21 cellular contexts compared by ENCODE assay signal in genomic region chr6:82374481-82374880, GRCh38. TPM values are rescaled to one million over a fixed set of nuclear protein-coding genes. Genes with fewer than 3 reads are reported as not detected.
"Had no signal": no experiment of that assay in that cellular context is flagged by ENCODE, and none has a peak within 500 bp of the region (broad histone marks: within the 10 kb centered on the region; RNA-seq: fewer than 3 reads in every experiment).

No MANE protein-coding gene starts in this region.

- H3K4me3 ChIP-seq: coronary artery, esophagus squamous epithelium, heart left ventricle, pancreas, psoas muscle, right atrium auricular region, spleen, thoracic aorta, vagina had no signal

- ATAC-seq: activated CD4-positive, CD25-positive, alpha-beta regulatory T cell treated with anti-CD3 and anti-CD28 coated beads, Interleukin-2, amount 50 U/mL, for 24 hours; activated CD8-positive, alpha-beta memory T cell treated with anti-CD3 and anti-CD28 coated beads, Interleukin-2, amount 10 ng/mL, durations not matched to agents 7 days and 5 days; activated CD8-positive, alpha-beta T cell treated with anti-CD3 and anti-CD28 coated beads for 36 hours; heart left ventricle; left cardiac atrium; pancreas; psoas muscle had no signal

- H3K27me3 ChIP-seq: esophagus squamous epithelium, heart left ventricle, pancreas, right atrium auricular region, spleen, vagina had no signal

- H3K27ac ChIP-seq: coronary artery, esophagus squamous epithelium, heart left ventricle, neutrophil, pancreas, psoas muscle, right atrium auricular region, spleen, thoracic aorta, vagina had no signal

- H3K36me3 ChIP-seq: esophagus squamous epithelium, heart left ventricle, neutrophil, pancreas, right atrium auricular region, spleen, thoracic aorta, vagina had no signal

- H3K9me3 ChIP-seq: esophagus squamous epithelium, heart left ventricle, neutrophil, pancreas, psoas muscle, right atrium auricular region, spleen, thoracic aorta, vagina had no signal

- DNase-seq: activated CD4-positive, alpha-beta T cell treated with anti-CD3 and anti-CD28 coated beads, Interleukin-2, amount 10 ng/mL, durations not matched to agents 24 days and 14 days; activated CD8-positive, alpha-beta memory T cell treated with anti-CD3 and anti-CD28 coated beads, Interleukin-2, amount 10 ng/mL, durations not matched to agents 7 days and 5 days; activated CD8-positive, alpha-beta T cell treated with anti-CD3 and anti-CD28 coated beads for 36 hours; activated gamma-delta T cell treated with Interleukin-2 at 50 U/mL for 16 hours; activated T-cell treated with anti-CD3 and anti-CD28 coated beads for 4 hours; aorta; endodermal cell; esophagus squamous epithelium; heart left ventricle; left cardiac atrium; pancreas; psoas muscle; spleen; stimulated activated CD4-positive, alpha-beta T cell treated with anti-CD3 and anti-CD28 coated beads, Interleukin-4, amount 100 ng/mL, for 24 hours; stimulated activated naive CD4-positive, alpha-beta T cell treated with Interleukin-2 at 50 U/mL for 16 hours had no signal

- H3K4me1 ChIP-seq: esophagus squamous epithelium, heart left ventricle, pancreas, psoas muscle, right atrium auricular region, spleen, vagina had no signal

RNA-seq across cellular contexts. Expression of gene TPBG, which starts 10.9 kb away (rescaled TPM):
- total RNA-seq: activated CD4-positive, alpha-beta T cell treated with anti-CD3 and anti-CD28 coated beads, Interleukin-2, amount 10 ng/mL, durations not matched to agents 24 days and 14 days; activated CD8-positive, alpha-beta memory T cell treated with anti-CD3 and anti-CD28 coated beads, Interleukin-2, amount 10 ng/mL, durations not matched to agents 7 days and 5 days; activated CD8-positive, alpha-beta T cell treated with anti-CD3 and anti-CD28 coated beads for 36 hours had no signal
